14 cellular contexts compared by ENCODE assay signal in genomic region chr20:49882171-49882970, GRCh38. TPM values are rescaled to one million over a fixed set of nuclear protein-coding genes. Genes with fewer than 3 reads are reported as not detected.
A peak's percentile ranks its signal among the peaks of the same experiment; 100 is the strongest.
DNase-seq lines count a peak whose midpoint lies in the region; TF ChIP-seq lines count a peak whose summit lies in the region.
"Had no signal": no experiment of that assay in that cellular context is flagged by ENCODE, and none has a peak within 500 bp of the region (broad histone marks: within the 10 kb centered on the region; RNA-seq: fewer than 3 reads in every experiment).

No MANE protein-coding gene starts in this region.

- H3K9me3 ChIP-seq in NT2/D1 (ENCODE audit: insufficient read depth, low read length) = no peaks in the 10 kb centered on the region
- H3K9me3 ChIP-seq in A673 (ENCODE audit: low read depth, low read length, poor library complexity, severe bottlenecking) = no peaks in the 10 kb centered on the region

- H3K36me3 Mint-ChIP-seq in activated CD4-positive, alpha-beta T cell treated with anti-CD3 and anti-CD28 coated beads, Interleukin-2, amount 10 ng/mL, durations not matched to agents 7 days and 5 days (ENCODE audit: low read depth) = peaks cover 25% of the 10 kb centered on the region
- peaks cover 1% of the 10 kb centered on the region for H3K36me3 Mint-ChIP-seq in type B pancreatic cell

- peaks cover 46% of the 10 kb centered on the region for H3K36me3 ChIP-seq in NT2/D1 (ENCODE audit: insufficient read depth, insufficient read length, low read length)
- H3K36me3 ChIP-seq in A673 (ENCODE audit: insufficient read depth, low read length, poor library complexity, severe bottlenecking) = no peaks in the 10 kb centered on the region

- DNase-seq in activated CD4-positive, alpha-beta T cell treated with anti-CD3 and anti-CD28 coated beads, Interleukin-2, amount 10 ng/mL, durations not matched to agents 7 days and 5 days = no peak
- DNase-seq in activated CD4-positive, alpha-beta T cell treated with anti-CD3 and anti-CD28 coated beads, Interleukin-2, amount 50 U/mL, for 1 hour = no peak
- no peak for DNase-seq in NT2/D1 (ENCODE audit: low read depth, low spot score)
- DNase-seq in islet precursor cell = peak; percentile 53
- peak; percentile 76 for DNase-seq in posterior vena cava (ENCODE audit: low spot score)
- DNase-seq in type B pancreatic cell (ENCODE audit: extremely low spot score, unreplicated experiment) = no peak
- DNase-seq in NCI-H2107 (lab: John Stamatoyannopoulos, UW) = no peak
- DNase-seq in A673 (ENCODE audit: low spot score) = no peak
- DNase-seq: 8988T, NCI-H1048, NCI-H1694, NCI-H446, NCI-H748 treated with DMSO at 0.1 percent for 48 hours, SHP77 treated with DMSO at 0.1 percent for 48 hours had no signal

- TF ChIP-seq CTCF in type B pancreatic cell (conservative IDR thresholded peaks at IDR 0.05) = no peak
- TF ChIP-seq CTCF in A673 (conservative IDR thresholded peaks at IDR 0.05; ENCODE audit: low read depth, low read length) = no peak

- CTCF ChIA-PET in activated CD4-positive, alpha-beta T cell treated with anti-CD3 and anti-CD28 coated beads, Interleukin-2, amount 10 ng/mL, durations not matched to agents 7 days and 5 days (lab: Charles Lee) = interaction anchor here (1.0 kb wide), 1 partner anchor 32 kb away, joined by 3 read pairs; no protein-coding TSS in a partner anchor
- CTCF ChIA-PET in A673 (lab: Charles Lee) = interaction anchor here (0.6 kb wide), 1 partner anchor 98 kb away, joined by 3 read pairs; no protein-coding TSS in a partner anchor

- peak overlapping the region; percentile 11 for H3K9ac ChIP-seq in NT2/D1 (ENCODE audit: insufficient read length, low read depth)

- POLR2A ChIA-PET in activated CD4-positive, alpha-beta T cell treated with anti-CD3 and anti-CD28 coated beads, Interleukin-2, amount 10 ng/mL, durations not matched to agents 7 days and 5 days (lab: Charles Lee) = no interaction called here
- POLR2A ChIA-PET in A673 (lab: Charles Lee; ENCODE audit: low non-redundant PET) = no interaction called here

- peak overlapping the region; percentile 5 for H3K27ac Mint-ChIP-seq in activated CD4-positive, alpha-beta T cell treated with anti-CD3 and anti-CD28 coated beads, Interleukin-2, amount 10 ng/mL, durations not matched to agents 7 days and 5 days
- H3K27ac Mint-ChIP-seq in type B pancreatic cell = no peak overlapping the region

- BruUV-seq in A673 (replicated peaks; lab: Mats Ljungman, UMichigan) = no TSS peak

- H3K27ac ChIP-seq in A673 (ENCODE audit: low read depth, low read length, poor library complexity, severe bottlenecking) = no peak overlapping the region

- H3K4me3 Mint-ChIP-seq in activated CD4-positive, alpha-beta T cell treated with anti-CD3 and anti-CD28 coated beads, Interleukin-2, amount 10 ng/mL, durations not matched to agents 7 days and 5 days = no peak overlapping the region
- H3K4me3 Mint-ChIP-seq in type B pancreatic cell = no peak overlapping the region

- H3K27me3 Mint-ChIP-seq in activated CD4-positive, alpha-beta T cell treated with anti-CD3 and anti-CD28 coated beads, Interleukin-2, amount 10 ng/mL, durations not matched to agents 7 days and 5 days = no peaks in the 10 kb centered on the region
- H3K27me3 Mint-ChIP-seq in type B pancreatic cell = no peaks in the 10 kb centered on the region

- H3K4me3 ChIP-seq in NT2/D1 (ENCODE audit: insufficient read length, low read depth) (no peak overlapping the region), A673 (ENCODE audit: low read depth, low read length, poor library complexity, severe bottlenecking) (no peak overlapping the region)

- intact Hi-C loops in posterior vena cava (cut with DNase I) (loop anchor here in 1 of 2 donors (10.0 kb wide), 1 partner anchor 268 kb away; no protein-coding TSS in a partner anchor), A673 (cut with micrococcal nuclease; ENCODE audit: unreplicated experiment) (no loop called here)

- no peaks in the 10 kb centered on the region for H3K4me1 Mint-ChIP-seq in activated CD4-positive, alpha-beta T cell treated with anti-CD3 and anti-CD28 coated beads, Interleukin-2, amount 10 ng/mL, durations not matched to agents 7 days and 5 days
- H3K4me1 Mint-ChIP-seq in type B pancreatic cell (ENCODE audit: unreplicated experiment) = peaks cover 11% of the 10 kb centered on the region

- H3K9me3 Mint-ChIP-seq in activated CD4-positive, alpha-beta T cell treated with anti-CD3 and anti-CD28 coated beads, Interleukin-2, amount 10 ng/mL, durations not matched to agents 7 days and 5 days = no peaks in the 10 kb centered on the region
- H3K9me3 Mint-ChIP-seq in type B pancreatic cell = no peaks in the 10 kb centered on the region

- H3K27me3 ChIP-seq in NT2/D1 (ENCODE audit: insufficient read depth, insufficient read length) (no peaks in the 10 kb centered on the region), A673 (replicated peaks; ENCODE audit: insufficient read depth, low read depth, low read length, poor library complexity) (no peaks in the 10 kb centered on the region)

- H3K4me1 ChIP-seq in NT2/D1 (ENCODE audit: insufficient read depth, insufficient read length) (peaks cover 7% of the 10 kb centered on the region), A673 (ENCODE audit: insufficient read depth, low read length, poor library complexity, severe bottlenecking) (no peaks in the 10 kb centered on the region)

RNA-seq across cellular contexts. Expression of gene SPATA2, which starts 33.0 kb away (rescaled TPM):
- 1 to 10 TPM; 7.4 to 8.2 TPM for total RNA-seq in activated CD4-positive, alpha-beta T cell treated with anti-CD3 and anti-CD28 coated beads, Interleukin-2, amount 10 ng/mL, durations not matched to agents 7 days and 5 days
- total RNA-seq in posterior vena cava (1 to 10 TPM; 4.5 TPM), type B pancreatic cell (ENCODE audit: low replicate concordance) (9.2 and 11.3 TPM in 2 replicates), A673 (2021) (9.2 and 9.7 TPM in 2 replicates)

RNA-seq across cellular contexts. Expression of gene RNF114, which starts 53.8 kb away (rescaled TPM):
- 10 to 100 TPM; 55.8 to 59.5 TPM for total RNA-seq in activated CD4-positive, alpha-beta T cell treated with anti-CD3 and anti-CD28 coated beads, Interleukin-2, amount 10 ng/mL, durations not matched to agents 7 days and 5 days
- total RNA-seq in posterior vena cava (10 to 100 TPM; 44.8 to 46.6 TPM), type B pancreatic cell (ENCODE audit: low replicate concordance) (62.9 and 72.1 TPM in 2 replicates), A673 (2021) (83.6 and 90.0 TPM in 2 replicates)

Comparison
In these comparisons a context has a peak if more than half of its experiments do, and no peak if none do; other contexts are left out.
1. DNase-seq: peak in islet precursor cell (single experiment) and posterior vena cava (single experiment); none in activated CD4-positive, alpha-beta T cell treated with anti-CD3 and anti-CD28 coated beads, Interleukin-2, amount 10 ng/mL, durations not matched to agents 7 days and 5 days (single experiment), activated CD4-positive, alpha-beta T cell treated with anti-CD3 and anti-CD28 coated beads, Interleukin-2, amount 50 U/mL, for 1 hour (single experiment), NT2/D1 (single experiment), type B pancreatic cell (single experiment), NCI-H2107 (single experiment) and A673 (single experiment).